In the genomic region with DNA sequence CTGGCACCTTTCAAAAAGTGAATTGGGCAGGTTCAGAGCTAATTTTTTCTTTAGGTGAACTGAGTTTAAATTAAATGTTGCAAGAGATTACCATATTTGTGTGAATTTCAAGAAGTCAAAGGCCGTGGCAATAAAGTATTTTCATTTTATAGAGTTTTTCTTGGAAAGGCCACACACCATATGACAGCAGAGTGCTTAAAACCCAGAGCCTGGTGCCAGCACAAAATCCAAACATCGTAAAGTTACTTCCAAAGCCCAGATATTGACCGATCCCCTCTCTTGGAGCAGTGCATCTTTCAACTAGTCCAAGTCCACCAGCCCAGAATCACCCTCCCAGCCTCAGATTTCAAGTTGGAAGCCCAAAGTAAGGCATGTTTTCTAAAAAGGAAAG, we compare ENCODE assay signal across 1 cellular context.
TF ChIP-seq lines count a peak whose summit lies in the region.

No MANE protein-coding gene starts in this region.

TF ChIP-seq in IMR-90, 13 proteins besides CTCF, POLR2A, EP300 and RAD21:
- TF ChIP-seq, protein P1, sequence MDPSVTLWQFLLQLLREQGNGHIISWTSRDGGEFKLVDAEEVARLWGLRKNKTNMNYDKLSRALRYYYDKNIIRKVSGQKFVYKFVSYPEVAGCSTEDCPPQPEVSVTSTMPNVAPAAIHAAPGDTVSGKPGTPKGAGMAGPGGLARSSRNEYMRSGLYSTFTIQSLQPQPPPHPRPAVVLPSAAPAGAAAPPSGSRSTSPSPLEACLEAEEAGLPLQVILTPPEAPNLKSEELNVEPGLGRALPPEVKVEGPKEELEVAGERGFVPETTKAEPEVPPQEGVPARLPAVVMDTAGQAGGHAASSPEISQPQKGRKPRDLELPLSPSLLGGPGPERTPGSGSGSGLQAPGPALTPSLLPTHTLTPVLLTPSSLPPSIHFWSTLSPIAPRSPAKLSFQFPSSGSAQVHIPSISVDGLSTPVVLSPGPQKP (IDR thresholded peaks at IDR 0.05; ENCODE audit: borderline replicate concordance, low read depth, low read length): no peak
- TF ChIP-seq RCOR1 (IDR thresholded peaks at IDR 0.05; ENCODE audit: insufficient replicate concordance, low read length): no peak
- no peak for TF ChIP-seq RFX5 (IDR thresholded peaks at IDR 0.05; ENCODE audit: low read depth, low read length)
- TF ChIP-seq, protein P2, sequence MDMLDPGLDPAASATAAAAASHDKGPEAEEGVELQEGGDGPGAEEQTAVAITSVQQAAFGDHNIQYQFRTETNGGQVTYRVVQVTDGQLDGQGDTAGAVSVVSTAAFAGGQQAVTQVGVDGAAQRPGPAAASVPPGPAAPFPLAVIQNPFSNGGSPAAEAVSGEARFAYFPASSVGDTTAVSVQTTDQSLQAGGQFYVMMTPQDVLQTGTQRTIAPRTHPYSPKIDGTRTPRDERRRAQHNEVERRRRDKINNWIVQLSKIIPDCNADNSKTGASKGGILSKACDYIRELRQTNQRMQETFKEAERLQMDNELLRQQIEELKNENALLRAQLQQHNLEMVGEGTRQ (IDR thresholded peaks at IDR 0.05; ENCODE audit: low read depth, low read length): no peak
- TF ChIP-seq BHLHE40 (IDR thresholded peaks at IDR 0.05; ENCODE audit: low read depth, low read length): no peak
- no peak for TF ChIP-seq SMC3 (IDR thresholded peaks at IDR 0.05; ENCODE audit: low read depth, low read length)
- TF ChIP-seq MAFK (IDR thresholded peaks at IDR 0.05; ENCODE audit: low read depth, low read length): no peak
- no peak for TF ChIP-seq NFE2L2 (IDR thresholded peaks at IDR 0.05; ENCODE audit: low read depth, low read length)
- no peak for TF ChIP-seq MXI1 (IDR thresholded peaks at IDR 0.05; ENCODE audit: borderline replicate concordance, low read depth, low read length)
- TF ChIP-seq MAZ (IDR thresholded peaks at IDR 0.05; ENCODE audit: borderline replicate concordance, low read depth, low read length): no peak
- TF ChIP-seq CHD1 (IDR thresholded peaks at IDR 0.05; ENCODE audit: low read depth, low read length): no peak
- TF ChIP-seq CEBPB (IDR thresholded peaks at IDR 0.05; ENCODE audit: low read depth, low read length): no peak
- TF ChIP-seq FOS (IDR thresholded peaks at IDR 0.05; ENCODE audit: low read depth, low read length): no peak
